Comparison of ENCODE assay signal across 24 cellular contexts in genomic region chrX:9906919-9907318, GRCh38.
DNase-seq lines count a peak whose midpoint lies in the region; ATAC-seq, FAIRE-seq and TF ChIP-seq lines count a peak whose summit lies in the region.
"Had no signal": no experiment of that assay in that cellular context is flagged by ENCODE, and none has a peak within 500 bp of the region (broad histone marks: within the 10 kb centered on the region; RNA-seq: fewer than 3 reads in every experiment).

No MANE protein-coding gene starts in this region.

- no peaks in the 10 kb centered on the region for H4K20me1 ChIP-seq in PC-9 (ENCODE audit: insufficient read depth)

- H2AFZ ChIP-seq in PC-9, result no peak overlapping the region

- no peak for TF ChIP-seq CTCF in PC-9 (conservative IDR thresholded peaks at IDR 0.05)

- POLR2A ChIA-PET in PC-9 (lab: Charles Lee; ENCODE audit: unreplicated experiment), result no interaction called here

- H3K4me2 ChIP-seq in PC-9, result peak overlapping the region; percentile 74

- no peaks in the 10 kb centered on the region for H3K27me3 ChIP-seq in PC-9 (ENCODE audit: insufficient read depth, low read depth)

- BruUV-seq in PC-9 (replicated peaks; lab: Mats Ljungman, UMichigan), result no TSS peak

- peaks cover 68% of the 10 kb centered on the region for H3K4me1 ChIP-seq in PC-9 (replicated peaks; ENCODE audit: insufficient read depth)
- H3K4me1 ChIP-seq: prostate gland had no signal

- H3F3A ChIP-seq in PC-9 (ENCODE audit: insufficient read depth, low read depth), result peaks cover 31% of the 10 kb centered on the region

- no peaks in the 10 kb centered on the region for H3K79me2 ChIP-seq in PC-9 (ENCODE audit: low read depth)

- peak overlapping the region; percentile 44; the same call in 1 of the 2 replicates for H3K4me3 ChIP-seq in PC-9
- H3K4me3 ChIP-seq: heart right ventricle, prostate gland had no signal

- no peaks in the 10 kb centered on the region for H3K9me2 ChIP-seq in PC-9 (ENCODE audit: insufficient read depth)

- intact Hi-C loops in PC-9 (cut with micrococcal nuclease; ENCODE audit: unreplicated experiment), result no loop called here

- H3K9me3 ChIP-seq in PC-9 (ENCODE audit: insufficient read depth, low read depth), result no peaks in the 10 kb centered on the region
- H3K9me3 ChIP-seq: heart right ventricle, prostate gland had no signal

- DNase-seq in ELR (ENCODE audit: low read depth) (peak; percentile 41), PC-9 (peak; percentile 61 to 89), epithelial cell of prostate (ENCODE audit: low read depth, low spot score) (peak; percentile 57), mucosa of gallbladder (ENCODE audit: low spot score) (peak; percentile 35), RCC 7860 (ENCODE audit: low spot score) (no peak)
- no peak for DNase-seq in activated effector memory CD4-positive, alpha-beta T cell treated with Interleukin-2 at 50 U/mL for 16 hours
- DNase-seq: ACHN; activated CD4-positive, alpha-beta memory T cell treated with anti-CD3 and anti-CD28 coated beads for 36 hours; activated naive CD4-positive, alpha-beta T cell treated with anti-CD3 and anti-CD28 coated beads for 36 hours; activated T-cell treated with anti-CD3 and anti-CD28 coated beads for 4 hours; cerebellar nuclear complex; DMS153; effector CD8-positive, alpha-beta T cell; heart right ventricle; Karpas-422; kidney; NCI-H526; Right ventricle myocardium superior; small intestine; stimulated activated CD4-positive, alpha-beta T cell treated with anti-CD3 and anti-CD28 coated beads, Interleukin-4, amount 100 ng/mL, for 4 hours had no signal

- no peak for ATAC-seq in HG03139 (IDR thresholded peaks at IDR 0.05; ENCODE audit: unreplicated experiment)
- ATAC-seq in GM21737 (IDR thresholded peaks at IDR 0.05; ENCODE audit: unreplicated experiment), result no peak
- ATAC-seq: heart right ventricle had no signal

- no peaks in the 10 kb centered on the region for H3K36me3 ChIP-seq in PC-9 (ENCODE audit: low read depth)
- H3K36me3 ChIP-seq: heart right ventricle, prostate gland had no signal

- peak overlapping the region; percentile 96 for H3K27ac ChIP-seq in PC-9
- H3K27ac ChIP-seq in epithelial cell of prostate, result peak overlapping the region; percentile 93
- H3K27ac ChIP-seq: heart right ventricle, prostate gland had no signal

- CTCF ChIA-PET in PC-9 (lab: Charles Lee), result no interaction called here

- no peak for FAIRE-seq in RCC 7860 (lab: Jason Lieb, UNC)
- FAIRE-seq: GM12892, kidney, small intestine had no signal

Comparison
In these comparisons a context has a peak if more than half of its experiments do, and no peak if none do; other contexts are left out.
1. DNase-seq: peak in ELR (single experiment), PC-9 (2 of 2), epithelial cell of prostate (single experiment) and mucosa of gallbladder (single experiment); none in activated effector memory CD4-positive, alpha-beta T cell treated with Interleukin-2 at 50 U/mL for 16 hours (single experiment) and RCC 7860 (single experiment).